In genomic region chr3:42589382-42590109, GRCh38 we compare ENCODE assay signal across 9 cellular contexts. TPM values are rescaled to one million over a fixed set of nuclear protein-coding genes. Genes with fewer than 3 reads are reported as not detected.
DNase-seq lines count a peak whose midpoint lies in the region; ATAC-seq and TF ChIP-seq lines count a peak whose summit lies in the region.
"Had no signal": no experiment of that assay in that cellular context is flagged by ENCODE, and none has a peak within 500 bp of the region (broad histone marks: within the 10 kb centered on the region; RNA-seq: fewer than 3 reads in every experiment).

No MANE protein-coding gene starts in this region.

- H3K9me3 Mint-ChIP-seq in stimulated activated naive B cell treated with anti-CD40 and anti-IgM and Interleukin-4, amounts not matched to agents 10 μg/mL and 1 μg/mL and 100 μg/mL, for 72 hours = no peaks in the 10 kb centered on the region

- peak; percentile 26 for DNase-seq in SIG-M5 treated with dmso at 0.1 percent for 504 hours (lab: John Stamatoyannopoulos, UW; ENCODE audit: unreplicated experiment)
- DNase-seq in SIG-M5 (lab: John Stamatoyannopoulos, UW) = no peak
- DNase-seq in stimulated activated naive B cell treated with anti-CD40 and anti-IgM and Interleukin-4, amounts not matched to agents 10 μg/mL and 1 μg/mL and 100 μg/mL, for 72 hours = no peak
- no peak for DNase-seq in NCI-H345 treated with DMSO at 0.1 percent for 48 hours (lab: John Stamatoyannopoulos, UW; ENCODE audit: unreplicated experiment)
- no peak for DNase-seq in mucosa of gallbladder (ENCODE audit: low spot score)
- no peak for DNase-seq in NCI-H1436 treated with DMSO at 0.1 percent for 48 hours (lab: John Stamatoyannopoulos, UW)
- DNase-seq: hippocampal formation had no signal

- peak overlapping the region; percentile 98 for H3K27ac Mint-ChIP-seq in stimulated activated naive B cell treated with anti-CD40 and anti-IgM and Interleukin-4, amounts not matched to agents 10 μg/mL and 1 μg/mL and 100 μg/mL, for 72 hours

- TF ChIP-seq CTCF in SU-DHL-6 (IDR thresholded peaks at IDR 0.05; ENCODE audit: insufficient read depth, low read length, poor library complexity, severe bottlenecking) (no peak), gastroesophageal sphincter (IDR thresholded peaks at IDR 0.05) (no peak)

- H3K4me3 ChIP-seq in SU-DHL-6 (ENCODE audit: insufficient read depth, low read length, poor library complexity, severe bottlenecking) (peak overlapping the region; percentile 51), gastroesophageal sphincter (peak overlapping the region in 1 of 2 donors; percentile 74)

- H3K4me3 Mint-ChIP-seq in stimulated activated naive B cell treated with anti-CD40 and anti-IgM and Interleukin-4, amounts not matched to agents 10 μg/mL and 1 μg/mL and 100 μg/mL, for 72 hours = peak overlapping the region; percentile 94

- H3K79me2 ChIP-seq in SU-DHL-6 (ENCODE audit: insufficient read depth, low read length) = peaks cover 33% of the 10 kb centered on the region

- TF ChIP-seq EP300 in gastroesophageal sphincter (IDR thresholded peaks at IDR 0.05) = no peak

- no peak for ATAC-seq in gastroesophageal sphincter
- no peak for ATAC-seq in stimulated activated naive B cell treated with anti-CD40 and anti-IgM and Interleukin-4, amounts not matched to agents 10 μg/mL and 1 μg/mL and 100 μg/mL, for 72 hours (replicated peaks)

- peaks cover 18 to 30% of the 10 kb centered on the region in 2 donors for H3K36me3 Mint-ChIP-seq in stimulated activated naive B cell treated with anti-CD40 and anti-IgM and Interleukin-4, amounts not matched to agents 10 μg/mL and 1 μg/mL and 100 μg/mL, for 72 hours

- peak overlapping the region; percentile 65 for H2AFZ ChIP-seq in SU-DHL-6 (ENCODE audit: low read depth, low read length, severe bottlenecking)

- peaks cover 12 to 30% of the 10 kb centered on the region in 2 donors for H3K4me1 Mint-ChIP-seq in stimulated activated naive B cell treated with anti-CD40 and anti-IgM and Interleukin-4, amounts not matched to agents 10 μg/mL and 1 μg/mL and 100 μg/mL, for 72 hours

- no peaks in the 10 kb centered on the region for H3K27me3 Mint-ChIP-seq in stimulated activated naive B cell treated with anti-CD40 and anti-IgM and Interleukin-4, amounts not matched to agents 10 μg/mL and 1 μg/mL and 100 μg/mL, for 72 hours

- 0 out of 2 replicates have a peak, but pooled peaks cover 4% of the 10 kb centered on the region for H4K20me1 ChIP-seq in SU-DHL-6 (ENCODE audit: low read depth, low read length)

- peaks cover 5 to 20% (median 5%) of the 10 kb centered on the region in 3 donors for H3K4me1 ChIP-seq in gastroesophageal sphincter

- no peaks in the 10 kb centered on the region for H3K9me3 ChIP-seq in SU-DHL-6 (ENCODE audit: insufficient read depth, low read length)
- no peaks in the 10 kb centered on the region for H3K9me3 ChIP-seq in gastroesophageal sphincter

- no peak for TF ChIP-seq POLR2A in gastroesophageal sphincter (IDR thresholded peaks at IDR 0.05)

- no peaks in the 10 kb centered on the region for H3K27me3 ChIP-seq in SU-DHL-6 (ENCODE audit: low read length)
- no peaks in the 10 kb centered on the region for H3K27me3 ChIP-seq in gastroesophageal sphincter

- H3F3A ChIP-seq in SU-DHL-6 (ENCODE audit: insufficient read depth) = peaks cover 18% of the 10 kb centered on the region

- peak overlapping the region; percentile 64 for H3K9ac ChIP-seq in SU-DHL-6 (ENCODE audit: low read length)

- H3K36me3 ChIP-seq in SU-DHL-6 (ENCODE audit: low read length) = peaks cover 15% of the 10 kb centered on the region
- peaks cover 0 to 10% of the 10 kb centered on the region in 2 donors for H3K36me3 ChIP-seq in gastroesophageal sphincter

- H3K4me2 ChIP-seq in SU-DHL-6 (ENCODE audit: low read depth, low read length, poor library complexity, severe bottlenecking) = peak overlapping the region; percentile 89

- WGBS in gastroesophageal sphincter (ENCODE audit: low coverage in 1 of 2), 2 donors = 87 to 100% methylated on average over 3 to 5 of the region's 20 CpGs

- no peaks in the 10 kb centered on the region for H3K9me2 ChIP-seq in SU-DHL-6 (replicated peaks; ENCODE audit: insufficient read depth, low read length)

- H3K27ac ChIP-seq in SU-DHL-6 (ENCODE audit: low read depth, low read length) (peak overlapping the region; percentile 79), gastroesophageal sphincter (peak overlapping the region in 3 of 4 donors; percentile 83 to 90 (median 87))

RNA-seq across cellular contexts. Expression of gene SS18L2, which starts 1.1 kb away (rescaled TPM):
- total RNA-seq in gastroesophageal sphincter (10 to 100 TPM in 2 of 4 donors, 1 to 10 TPM in 2; 8.4 to 32.2 (median 12.8) TPM), mucosa of gallbladder (20.3 TPM)

RNA-seq across cellular contexts. Expression of gene SEC22C, which starts 7.8 kb away (rescaled TPM):
- total RNA-seq in gastroesophageal sphincter = 10 to 100 TPM; 56.0 to 84.4 (median 72.1) TPM
- 37.0 TPM for total RNA-seq in mucosa of gallbladder

RNA-seq across cellular contexts. Expression of gene NKTR, which starts 10.9 kb away (rescaled TPM):
- 100 to 1,000 TPM in 1 of 4 donors, 10 to 100 TPM in 3; 17.9 to 134 (median 56.3) TPM for total RNA-seq in gastroesophageal sphincter
- total RNA-seq in mucosa of gallbladder = 55.5 TPM
